8 cellular contexts compared by ENCODE assay signal in the genomic region with DNA sequence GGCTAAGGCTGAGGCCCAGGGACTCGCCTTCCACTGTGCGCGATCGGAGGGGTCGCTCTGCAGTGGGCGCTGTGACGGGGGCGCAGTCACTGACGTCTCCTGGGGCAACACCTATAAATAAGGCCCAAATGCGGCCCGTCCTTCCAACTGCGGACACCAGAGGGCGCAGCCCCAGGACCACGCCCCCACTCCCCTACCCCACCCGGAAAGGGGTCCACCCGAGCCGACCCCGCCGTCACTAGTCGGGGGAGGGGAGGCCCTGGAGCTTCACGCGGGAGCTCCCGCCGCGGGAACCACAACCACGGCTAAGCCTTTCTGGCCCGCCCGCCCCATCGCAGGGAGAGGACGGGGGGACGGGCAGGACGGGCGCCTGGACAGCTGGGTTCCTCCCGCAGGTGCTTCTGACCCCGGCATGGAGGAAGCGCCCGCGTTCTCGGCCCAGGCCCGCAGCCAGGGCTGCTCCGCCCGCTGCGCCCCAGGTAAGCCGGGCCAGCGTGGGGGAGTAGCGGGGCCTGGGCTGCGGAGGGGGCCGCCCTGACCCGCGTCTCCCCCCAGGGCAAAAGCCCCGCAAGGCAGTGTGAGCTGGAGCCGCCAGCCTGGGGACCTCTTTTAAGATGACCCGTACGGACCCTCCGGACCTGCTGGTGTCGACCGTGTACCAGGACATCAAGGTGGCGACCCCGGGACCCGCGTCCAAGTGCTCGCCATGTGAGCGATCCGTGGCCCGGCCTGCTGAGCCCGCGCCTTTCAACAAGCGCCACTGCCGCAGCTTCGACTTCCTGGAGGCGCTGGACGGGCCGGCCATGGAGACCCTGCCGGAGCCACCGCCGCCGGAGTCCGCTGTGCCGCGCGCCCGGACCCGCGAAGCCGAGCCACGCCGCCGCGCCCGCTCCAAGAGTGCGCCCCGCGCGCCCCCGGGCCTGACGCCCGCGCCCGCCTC. TPM values are rescaled to one million over a fixed set of nuclear protein-coding genes. Genes with fewer than 3 reads are reported as not detected.
DNase-seq lines count a peak whose midpoint lies in the region; ATAC-seq and TF ChIP-seq lines count a peak whose summit lies in the region.
"Not testable (repeated sequence)": the region's sequence is repeated elsewhere in the genome, so short reads cannot be mapped to it uniquely, and the experiment has no call there.

No MANE protein-coding gene starts in this region.

- not testable (repeated sequence) for H3K9me3 ChIP-seq in BE2C; HEK293 (ENCODE audit: control insufficient read depth, insufficient read depth, low read depth, low read length); RWPE2 (ENCODE audit: severe bottlenecking); cardiac muscle cell (ENCODE audit: low read depth); osteoblast (ENCODE audit: low read depth, low read length)

- not testable (repeated sequence) for H3K4me2 ChIP-seq in osteoblast (ENCODE audit: insufficient read depth, low read length)

- H3K27me3 Mint-ChIP-seq in brain = not testable (repeated sequence)

- CTCF ChIA-PET in HEK293 (lab: Yijun Ruan, JAX) = interaction anchor here (0.6 to 3.6 kb wide), 16 partner anchors 12 to 206 kb away, joined by 3 to 27 read pairs (median 4); no protein-coding TSS in a partner anchor

- H3K27ac ChIP-seq in HEK293 (ENCODE audit: extremely low read depth, low read depth, low read length); RWPE2 (ENCODE audit: poor library complexity, severe bottlenecking); cardiac muscle cell; osteoblast (ENCODE audit: low read depth, low read length): not testable (repeated sequence)

- H3K27ac Mint-ChIP-seq in brain = peak overlapping the region in 3 of 5 experiments; percentile 76 to 81 (median 80)

- not testable (repeated sequence) for ATAC-seq in RWPE2 (ENCODE audit: low read depth)

- not testable (repeated sequence) for H3K27me3 ChIP-seq in BE2C, cardiac muscle cell
- H3K27me3 ChIP-seq in RWPE2 (ENCODE audit: insufficient read depth, poor library complexity, severe bottlenecking) = peaks cover 22% of the 10 kb centered on the region
- peaks cover 16% of the 10 kb centered on the region for H3K27me3 ChIP-seq in osteoblast (ENCODE audit: insufficient read depth, low read length)

- POLR2A ChIA-PET in HEK293 (lab: Yijun Ruan, JAX) = interaction anchor here (0.6 to 3.7 kb wide), 2 partner anchors 44 to 58 kb away, joined by 3 to 17 read pairs; no protein-coding TSS in a partner anchor

- not testable (repeated sequence) for H4K20me1 ChIP-seq in osteoblast (ENCODE audit: insufficient read depth, low read length)

- peak overlapping the region; percentile 40 to 84 (median 78) for H3K4me3 Mint-ChIP-seq in brain

- H3K4me3 ChIP-seq in BE2C (ENCODE audit: low read depth, low read length); HEK293 (ENCODE audit: low read depth, low read length); RWPE2 (ENCODE audit: severe bottlenecking); cardiac muscle cell; osteoblast (ENCODE audit: insufficient read depth, low read length): not testable (repeated sequence)

- not testable (repeated sequence) for H3K79me2 ChIP-seq in osteoblast (ENCODE audit: insufficient read depth, low read length)

- H3K36me3 ChIP-seq in BE2C (peaks cover 14% of the 10 kb centered on the region), HEK293 (ENCODE audit: control insufficient read depth in 2 of 2, insufficient read depth in 1 of 2, low read length in 2 of 2) (peaks cover 0 to 18% of the 10 kb centered on the region in 2 experiments; a peak in 1 of 3 replicates)
- not testable (repeated sequence) for H3K36me3 ChIP-seq in RWPE2 (ENCODE audit: low read depth); cardiac muscle cell; osteoblast (ENCODE audit: insufficient read depth, low read length)

- DNase-seq in BE2C (peak; percentile 65), cardiac muscle cell (ENCODE audit: low read depth in 1 of 2, low spot score in 1 of 2) (peak in 1 of 2 donors; percentile 45)
- not testable (repeated sequence) for DNase-seq in RWPE2 (ENCODE audit: low spot score); osteoblast (ENCODE audit: insufficient read length, low spot score, missing footprints)
- peak; percentile 89 for DNase-seq in activated CD8-positive, alpha-beta memory T cell treated with anti-CD3 and anti-CD28 coated beads, Interleukin-2, amount 50 U/mL, for 48 hours
- peak; percentile 27 to 35 for DNase-seq in stimulated activated CD8-positive, alpha-beta memory T cell treated with anti-CD3 and anti-CD28 coated beads, Interleukin-4, amount 100 ng/mL, for 4 hours (ENCODE audit: low read depth in 2 of 2, low spot score in 1 of 2)

- H3K4me1 Mint-ChIP-seq in brain = peaks cover 37% of the 10 kb centered on the region

- H2AFZ ChIP-seq in osteoblast (ENCODE audit: low read length) = not testable (repeated sequence)

- H3K9me3 Mint-ChIP-seq in brain = not testable (repeated sequence)

- not testable (repeated sequence) for H3K36me3 Mint-ChIP-seq in brain

- peaks cover 38% of the 10 kb centered on the region for H3K4me1 ChIP-seq in BE2C
- H3K4me1 ChIP-seq in HEK293 (ENCODE audit: control insufficient read depth, insufficient read depth, low read length); RWPE2 (ENCODE audit: insufficient read depth, poor library complexity, severe bottlenecking): not testable (repeated sequence)
- H3K4me1 ChIP-seq in cardiac muscle cell (ENCODE audit: low read depth) = peaks cover 27% of the 10 kb centered on the region
- H3K4me1 ChIP-seq in osteoblast (ENCODE audit: insufficient read depth, low read length) = peaks cover 18% of the 10 kb centered on the region

- TF ChIP-seq CTCF in BE2C (IDR thresholded peaks at IDR 0.05; ENCODE audit: low read depth, low read length) (peak; percentile 39), HEK293 (tag by site-specific recombination; IDR thresholded peaks at IDR 0.05) (0 out of 2 replicates have a peak, but pooled peaks have one; percentile 49), RWPE2 (IDR thresholded peaks at IDR 0.05; ENCODE audit: poor library complexity, severe bottlenecking) (peak; percentile 69), brain (conservative IDR thresholded peaks at IDR 0.05) (peak; percentile 63 to 73), cardiac muscle cell (IDR thresholded peaks at IDR 0.05; ENCODE audit: low read depth, low read length) (peak; percentile 39), osteoblast (IDR thresholded peaks at IDR 0.05; ENCODE audit: extremely low read depth, low read depth, low read length) (peak; percentile 27)

TF ChIP-seq in HEK293, 187 proteins besides CTCF, POLR2A, EP300 and RAD21:
- 0 out of 2 replicates have a peak, but pooled peaks have one; percentile 36 for TF ChIP-seq KLF1 (tag by site-specific recombination; IDR thresholded peaks at IDR 0.05)
- TF ChIP-seq KLF9 (tag by site-specific recombination; IDR thresholded peaks at IDR 0.05; ENCODE audit: low read depth) = peak; percentile 84
- peak; percentile 47; the same call in 1 of the 2 replicates for TF ChIP-seq KLF10 (tag by site-specific recombination; IDR thresholded peaks at IDR 0.05)

RNA-seq across cellular contexts. Expression of gene AJM1, which starts 1.8 kb away (rescaled TPM):
- polyA plus RNA-seq in BE2C (2012; ENCODE audit: insufficient read depth, insufficient read length, low read depth) = 37.9 TPM
- 10.5 TPM for polyA plus RNA-seq in brain (ENCODE audit: insufficient read depth, low read depth, low replicate concordance)
- total RNA-seq in cardiac muscle cell = 8.5 and 12.2 TPM in 2 replicates
- polyA plus RNA-seq in cardiac muscle cell = 8.7 and 12.1 TPM in 2 replicates
- 0.88 and 1.1 TPM in 2 replicates for total RNA-seq in osteoblast

RNA-seq across cellular contexts. Expression of gene PHPT1, which starts 5.1 kb away (rescaled TPM):
- polyA plus RNA-seq in BE2C (2012; ENCODE audit: insufficient read depth, insufficient read length, low read depth) = 544 TPM
- polyA plus RNA-seq in brain (ENCODE audit: insufficient read depth, low read depth, low replicate concordance) (259 TPM), cardiac muscle cell (557 and 565 TPM in 2 replicates)
- total RNA-seq in cardiac muscle cell (185 and 235 TPM in 2 replicates), osteoblast (54.2 and 59.0 TPM in 2 replicates)

RNA-seq across cellular contexts. Expression of gene MAMDC4, which starts 8.1 kb away (rescaled TPM):
- 4.4 TPM for polyA plus RNA-seq in BE2C (2012; ENCODE audit: insufficient read depth, insufficient read length, low read depth)
- polyA plus RNA-seq in brain (ENCODE audit: insufficient read depth, low read depth, low replicate concordance) (0.93 TPM), cardiac muscle cell (8.7 and 17.8 TPM in 2 replicates)
- total RNA-seq in cardiac muscle cell (22.2 and 29.7 TPM in 2 replicates), osteoblast (0.88 and 1.4 TPM in 2 replicates)

RNA-seq across cellular contexts. Expression of gene EDF1, which starts 22.0 kb away (rescaled TPM):
- polyA plus RNA-seq in BE2C (2012; ENCODE audit: insufficient read depth, insufficient read length, low read depth) = 1,797 TPM
- polyA plus RNA-seq in brain (ENCODE audit: insufficient read depth, low read depth, low replicate concordance) = 974 TPM
- total RNA-seq in cardiac muscle cell = 741 and 1,028 TPM in 2 replicates
- polyA plus RNA-seq in cardiac muscle cell = 496 and 793 TPM in 2 replicates
- 126 and 173 TPM in 2 replicates for total RNA-seq in osteoblast

RNA-seq across cellular contexts. Expression of gene RABL6, which starts 36.3 kb away (rescaled TPM):
- polyA plus RNA-seq in BE2C (2012; ENCODE audit: insufficient read depth, insufficient read length, low read depth) = 164 TPM
- polyA plus RNA-seq in brain (ENCODE audit: insufficient read depth, low read depth, low replicate concordance) (170 TPM), cardiac muscle cell (101 and 115 TPM in 2 replicates)
- total RNA-seq in cardiac muscle cell (131 and 153 TPM in 2 replicates), osteoblast (64.2 and 64.8 TPM in 2 replicates)
